ENCODE assay signal across 1 cellular context in genomic region chrX:17328837-17329236, GRCh38.
TF ChIP-seq lines count a peak whose summit lies in the region.

No MANE protein-coding gene starts in this region.

TF ChIP-seq in H1, 55 proteins besides CTCF, POLR2A, EP300 and RAD21 (continued from another document):
- TF ChIP-seq HDAC2 (IDR thresholded peaks at IDR 0.05; ENCODE audit: borderline replicate concordance in 1 of 2, low read depth in 2 of 2, low read length in 2 of 2) (no peak), CTBP2 (IDR thresholded peaks at IDR 0.05; ENCODE audit: borderline replicate concordance, insufficient read depth, insufficient read length, low read length) (no peak), NANOG (IDR thresholded peaks at IDR 0.05; ENCODE audit: insufficient read depth, low read depth, low read length, poor library complexity, severe bottlenecking) (no peak), ASH2L (IDR thresholded peaks at IDR 0.05; ENCODE audit: low read length) (no peak), BRCA1 (IDR thresholded peaks at IDR 0.05; ENCODE audit: low read depth, low read length) (no peak)
- TF ChIP-seq, protein P1, sequence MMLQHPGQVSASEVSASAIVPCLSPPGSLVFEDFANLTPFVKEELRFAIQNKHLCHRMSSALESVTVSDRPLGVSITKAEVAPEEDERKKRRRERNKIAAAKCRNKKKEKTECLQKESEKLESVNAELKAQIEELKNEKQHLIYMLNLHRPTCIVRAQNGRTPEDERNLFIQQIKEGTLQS (IDR thresholded peaks at IDR 0.05; ENCODE audit: insufficient read depth, low read depth, low read length) = no peak
